Comparison of ENCODE assay signal across 8 cellular contexts in genomic region chr5:124661317-124662141, GRCh38.
A peak's percentile ranks its signal among the peaks of the same experiment; 100 is the strongest.
DNase-seq lines count a peak whose midpoint lies in the region; ATAC-seq, FAIRE-seq and TF ChIP-seq lines count a peak whose summit lies in the region.

No MANE protein-coding gene starts in this region.

- H3K36me3 ChIP-seq in DOHH2 (ENCODE audit: control insufficient read depth, low read length): no peaks in the 10 kb centered on the region; the same call in 1 of the 2 replicates
- no peaks in the 10 kb centered on the region for H3K36me3 ChIP-seq in skeletal muscle satellite cell (ENCODE audit: insufficient read depth, low read length)

- TF ChIP-seq CTCF in DOHH2 (IDR thresholded peaks at IDR 0.05; ENCODE audit: low read depth, low read length, poor library complexity, severe bottlenecking): no peak
- TF ChIP-seq CTCF in WI38 (IDR thresholded peaks at IDR 0.05; ENCODE audit: low read depth, low read length): no peak

- intact Hi-C loops in right cardiac atrium (cut with DNase I): no loop called here

- H3K9me3 ChIP-seq in DOHH2 (ENCODE audit: control insufficient read depth, insufficient read depth, low read length) (no peaks in the 10 kb centered on the region), right cardiac atrium (ENCODE audit: control insufficient read depth, low read length) (no peaks in the 10 kb centered on the region), skeletal muscle satellite cell (replicated peaks; ENCODE audit: low read length) (no peaks in the 10 kb centered on the region)

- ATAC-seq in right cardiac atrium (peak; percentile 56 to 69), HG03280 (IDR thresholded peaks at IDR 0.05; ENCODE audit: unreplicated experiment) (no peak), HG02981 (IDR thresholded peaks at IDR 0.05; ENCODE audit: unreplicated experiment) (no peak)

- DNase-seq in NCI-H1436 (lab: John Stamatoyannopoulos, UW): peak; percentile 47
- no peak for DNase-seq in right cardiac atrium
- DNase-seq in GM12891 (ENCODE audit: insufficient read length, low spot score): no peak

- H3K4me3 ChIP-seq in DOHH2 (ENCODE audit: low read length) (peak overlapping the region; percentile 60), WI38 (ENCODE audit: low read depth, low read length) (peak overlapping the region; percentile 18; the same call in 1 of the 2 replicates), right cardiac atrium (ENCODE audit: low read length) (no peak overlapping the region), skeletal muscle satellite cell (ENCODE audit: low read length) (peak overlapping the region; percentile 45)

- peak overlapping the region; percentile 86 for H3K4me2 ChIP-seq in DOHH2 (ENCODE audit: low read length)
- H3K4me2 ChIP-seq in skeletal muscle satellite cell (ENCODE audit: low read length): peak overlapping the region; percentile 78

- H3F3A ChIP-seq in DOHH2 (ENCODE audit: control insufficient read depth, insufficient read depth): peaks cover 20% of the 10 kb centered on the region

- H3K9ac ChIP-seq in skeletal muscle satellite cell (ENCODE audit: low read depth, low read length): peak overlapping the region; percentile 44

- H3K27ac ChIP-seq in DOHH2 (ENCODE audit: low read depth, low read length): peak overlapping the region; percentile 89
- peak overlapping the region; percentile 67 for H3K27ac ChIP-seq in right cardiac atrium (ENCODE audit: low read length)

- no peaks in the 10 kb centered on the region for H4K20me1 ChIP-seq in DOHH2 (ENCODE audit: control insufficient read depth, insufficient read depth, low read depth, low read length)

- H3K27me3 ChIP-seq in DOHH2 (ENCODE audit: control insufficient read depth, low read length) (no peaks in the 10 kb centered on the region), right cardiac atrium (ENCODE audit: control insufficient read depth, insufficient read depth) (no peaks in the 10 kb centered on the region), skeletal muscle satellite cell (ENCODE audit: control insufficient read depth, insufficient read depth, low read length) (no peaks in the 10 kb centered on the region)

- FAIRE-seq in GM12891 (lab: Jason Lieb, UNC): no peak

- H3K4me1 ChIP-seq in DOHH2 (ENCODE audit: control insufficient read depth, low read length): peaks cover 97% of the 10 kb centered on the region
- peaks cover 14% of the 10 kb centered on the region for H3K4me1 ChIP-seq in right cardiac atrium (ENCODE audit: control insufficient read depth, insufficient read depth, low read length)
- peaks cover 50% of the 10 kb centered on the region for H3K4me1 ChIP-seq in skeletal muscle satellite cell (ENCODE audit: control insufficient read depth, insufficient read depth, low read length)

- WGBS in right cardiac atrium: 39% methylated on average over 7 of the region's 7 CpGs

- no peaks in the 10 kb centered on the region for H3K9me2 ChIP-seq in DOHH2 (replicated peaks; ENCODE audit: control insufficient read depth, low read length)

- TF ChIP-seq POLR2A in GM12891 (IDR thresholded peaks at IDR 0.05; ENCODE audit: low read depth, low read length): no peak

- peaks cover 99% of the 10 kb centered on the region for H3K79me2 ChIP-seq in DOHH2 (ENCODE audit: control insufficient read depth, low read length)

TF ChIP-seq in GM12891, 5 proteins besides CTCF, POLR2A, EP300 and RAD21:
- TF ChIP-seq POU2F2 (IDR thresholded peaks at IDR 0.05; ENCODE audit: low read depth, low read length): no peak
- no peak for TF ChIP-seq TAF1 (IDR thresholded peaks at IDR 0.05; ENCODE audit: low read depth, low read length)
- TF ChIP-seq PAX5 (IDR thresholded peaks at IDR 0.05; ENCODE audit: insufficient read depth, low read length, severe bottlenecking): no peak
- no peak for TF ChIP-seq SPI1 (IDR thresholded peaks at IDR 0.05; ENCODE audit: low read depth, low read length)
- no peak for TF ChIP-seq POLR2AphosphoS5 (IDR thresholded peaks at IDR 0.05; ENCODE audit: low read depth, low read length)

Comparison
In these comparisons a context has a peak if more than half of its experiments do, and no peak if none do; other contexts are left out.
1. ATAC-seq: peak in right cardiac atrium (2 of 2); none in HG03280 (single experiment) and HG02981 (single experiment).